In the genomic region with DNA sequence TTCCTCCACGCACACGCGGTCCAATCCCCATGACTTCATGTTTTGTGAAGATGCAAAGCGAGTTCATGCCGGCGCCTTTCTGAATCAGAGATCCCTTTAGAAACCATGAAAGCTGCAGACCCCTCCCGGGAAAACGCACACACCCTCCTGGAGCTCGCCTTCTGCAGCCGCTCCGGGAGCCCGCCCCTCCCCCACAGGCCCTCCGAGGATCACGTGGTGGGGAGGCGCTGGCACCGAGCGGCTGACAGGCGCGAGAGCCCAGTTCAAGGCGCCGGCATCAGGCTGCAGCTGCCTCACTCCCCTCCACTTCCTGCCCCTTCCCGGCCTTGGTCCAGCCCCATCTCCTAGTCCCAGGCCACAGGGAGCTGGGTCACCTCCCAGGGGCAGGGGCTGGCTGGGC, we compare ENCODE assay signal across 10 cellular contexts. TPM values are rescaled to one million over a fixed set of nuclear protein-coding genes. Genes with fewer than 3 reads are reported as not detected.
A peak's percentile ranks its signal among the peaks of the same experiment; 100 is the strongest.
DNase-seq lines count a peak whose midpoint lies in the region; ATAC-seq, FAIRE-seq and TF ChIP-seq lines count a peak whose summit lies in the region.
"Not testable (repeated sequence)": the region's sequence is repeated elsewhere in the genome, so short reads cannot be mapped to it uniquely, and the experiment has no call there.
"Had no signal": no experiment of that assay in that cellular context is flagged by ENCODE, and none has a peak within 500 bp of the region (broad histone marks: within the 10 kb centered on the region; RNA-seq: fewer than 3 reads in every experiment).

No MANE protein-coding gene starts in this region.

- H3K27me3 Mint-ChIP-seq in T-helper 17 cell: not testable (repeated sequence)
- peaks cover 34% of the 10 kb centered on the region for H3K27me3 Mint-ChIP-seq in activated naive CD4-positive, alpha-beta T cell treated with anti-CD3 and anti-CD28 coated beads, Interleukin-2, amount 10 ng/mL, durations not matched to agents 7 days and 5 days

- not testable (repeated sequence) for H3K9me3 Mint-ChIP-seq in activated naive CD4-positive, alpha-beta T cell treated with anti-CD3 and anti-CD28 coated beads, Interleukin-2, amount 10 ng/mL, durations not matched to agents 7 days and 5 days; stimulated activated effector memory CD8-positive, alpha-beta T cell treated with anti-CD3 and anti-CD28 coated beads, Interleukin-12 subunit alpha, Interleukin-12 subunit beta, amount 100 ng/mL, for 72 hours

- not testable (repeated sequence) for H3K36me3 ChIP-seq in HEK293 (ENCODE audit: control insufficient read depth in 2 of 2, insufficient read depth in 1 of 2, low read length in 2 of 2); keratinocyte (ENCODE audit: control insufficient read depth in 2 of 2, extremely low read depth in 1 of 2, insufficient read depth in 2 of 2, low read length in 2 of 2); neuron (ENCODE audit: insufficient read depth, low read length); aorta (ENCODE audit: control insufficient read depth in 1 of 2, insufficient read depth in 2 of 2, low read length in 1 of 2)

- intact Hi-C loops in aorta (cut with DNase I): not testable (repeated sequence)

- not testable (repeated sequence) for H3K4me2 ChIP-seq in keratinocyte (ENCODE audit: control insufficient read depth, extremely low read depth, insufficient read depth, low read depth, low read length)

- not testable (repeated sequence) for H3K36me3 Mint-ChIP-seq in T-helper 17 cell (ENCODE audit: low read depth); activated naive CD4-positive, alpha-beta T cell treated with anti-CD3 and anti-CD28 coated beads, Interleukin-2, amount 10 ng/mL, durations not matched to agents 7 days and 5 days; stimulated activated effector memory CD8-positive, alpha-beta T cell treated with anti-CD3 and anti-CD28 coated beads, Interleukin-12 subunit alpha, Interleukin-12 subunit beta, amount 100 ng/mL, for 72 hours

- peak; percentile 86 for FAIRE-seq in keratinocyte (lab: Jason Lieb, UNC)

- not testable (repeated sequence) for H3K27ac Mint-ChIP-seq in T-helper 17 cell; activated naive CD4-positive, alpha-beta T cell treated with anti-CD3 and anti-CD28 coated beads, Interleukin-2, amount 10 ng/mL, durations not matched to agents 7 days and 5 days; stimulated activated effector memory CD8-positive, alpha-beta T cell treated with anti-CD3 and anti-CD28 coated beads, Interleukin-12 subunit alpha, Interleukin-12 subunit beta, amount 100 ng/mL, for 72 hours

- not testable (repeated sequence) for H3K4me3 ChIP-seq in HEK293 (ENCODE audit: low read depth, low read length); keratinocyte (ENCODE audit: control insufficient read depth in 2 of 3, extremely low read depth in 1 of 3, insufficient read depth in 2 of 3, low read depth in 1 of 3, low read length in 3 of 3); aorta (ENCODE audit: low read length in 2 of 2)
- H3K4me3 ChIP-seq in neuron (ENCODE audit: low read length): peak overlapping the region; percentile 39

- not testable (repeated sequence) for DNase-seq in T-helper 17 cell; keratinocyte (ENCODE audit: low read depth, low spot score)
- DNase-seq in activated naive CD4-positive, alpha-beta T cell treated with anti-CD3 and anti-CD28 coated beads, Interleukin-2, amount 10 ng/mL, durations not matched to agents 7 days and 5 days: peak; percentile 51
- peak in 1 of 2 donors; percentile 57 for DNase-seq in stimulated activated effector memory CD8-positive, alpha-beta T cell treated with anti-CD3 and anti-CD28 coated beads, Interleukin-12 subunit alpha, Interleukin-12 subunit beta, amount 100 ng/mL, for 72 hours (ENCODE audit: low spot score in 2 of 2)
- DNase-seq in aorta: peak; percentile 65 to 89

- not testable (repeated sequence) for H2AFZ ChIP-seq in keratinocyte (ENCODE audit: control insufficient read depth, low read length); neuron (ENCODE audit: low read depth, low read length)

- dilution Hi-C loops in keratinocyte (cut with MboI; ENCODE audit: extremely low pct_ligation_motif_present, low sequenced_read_pairs): not testable (repeated sequence)

- not testable (repeated sequence) for H3K9me1 ChIP-seq in keratinocyte (ENCODE audit: control insufficient read depth, extremely low read depth, insufficient read depth, low read length)

- 0 to 1% methylated on average over 18 to 22 of the region's 22 CpGs for WGBS in aorta, 2 donors

- not testable (repeated sequence) for H3K27me3 ChIP-seq in keratinocyte (ENCODE audit: control insufficient read depth, extremely low read depth, insufficient read depth, low read length); neuron (ENCODE audit: insufficient read depth, low read length); aorta (ENCODE audit: control insufficient read depth in 1 of 2, insufficient read depth in 2 of 2, low read length in 1 of 2)

- CTCF ChIA-PET in HEK293 (lab: Yijun Ruan, JAX); activated naive CD4-positive, alpha-beta T cell treated with anti-CD3 and anti-CD28 coated beads, Interleukin-2, amount 10 ng/mL, durations not matched to agents 7 days and 5 days (lab: Charles Lee): not testable (repeated sequence)

- H3K4me1 Mint-ChIP-seq in T-helper 17 cell; activated naive CD4-positive, alpha-beta T cell treated with anti-CD3 and anti-CD28 coated beads, Interleukin-2, amount 10 ng/mL, durations not matched to agents 7 days and 5 days; stimulated activated effector memory CD8-positive, alpha-beta T cell treated with anti-CD3 and anti-CD28 coated beads, Interleukin-12 subunit alpha, Interleukin-12 subunit beta, amount 100 ng/mL, for 72 hours: not testable (repeated sequence)

- H3K27ac ChIP-seq in HEK293 (ENCODE audit: extremely low read depth, low read depth, low read length); keratinocyte (ENCODE audit: control insufficient read depth, insufficient read depth, low read length); aorta (ENCODE audit: low read depth in 1 of 2, low read length in 2 of 2): not testable (repeated sequence)

- not testable (repeated sequence) for H3K4me3 Mint-ChIP-seq in T-helper 17 cell; activated naive CD4-positive, alpha-beta T cell treated with anti-CD3 and anti-CD28 coated beads, Interleukin-2, amount 10 ng/mL, durations not matched to agents 7 days and 5 days
- H3K4me3 Mint-ChIP-seq in stimulated activated effector memory CD8-positive, alpha-beta T cell treated with anti-CD3 and anti-CD28 coated beads, Interleukin-12 subunit alpha, Interleukin-12 subunit beta, amount 100 ng/mL, for 72 hours: peak overlapping the region; percentile 68

- POLR2A ChIA-PET in HEK293 (lab: Yijun Ruan, JAX): not testable (repeated sequence)

- H4K20me1 ChIP-seq in keratinocyte (ENCODE audit: control insufficient read depth, extremely low read depth, insufficient read depth, low read length): not testable (repeated sequence)

- H3K9ac ChIP-seq in keratinocyte (ENCODE audit: control insufficient read depth, extremely low read depth, insufficient read depth, low read length): not testable (repeated sequence)

- not testable (repeated sequence) for H3K79me2 ChIP-seq in keratinocyte (ENCODE audit: control insufficient read depth, insufficient read depth, low read length)

- TF ChIP-seq CTCF in HEK293 (tag by site-specific recombination; IDR thresholded peaks at IDR 0.05); keratinocyte (optimal IDR thresholded peaks at IDR 0.05 in 1 of 3, IDR thresholded peaks at IDR 0.05 in 1 of 3, conservative IDR thresholded peaks at IDR 0.05 in 1 of 3; ENCODE audit: extremely low read depth in 1 of 3, insufficient read depth in 2 of 3, low read length in 3 of 3): not testable (repeated sequence)

- H3K9me3 ChIP-seq in HEK293 (ENCODE audit: control insufficient read depth, insufficient read depth, low read depth, low read length); T-helper 17 cell (ENCODE audit: control insufficient read depth, low read length, poor library complexity, severe bottlenecking); keratinocyte (ENCODE audit: control insufficient read depth, low read depth, low read length); neuron (ENCODE audit: low read length); aorta (ENCODE audit: control insufficient read depth, low read length): not testable (repeated sequence)

- not testable (repeated sequence) for H3K4me1 ChIP-seq in HEK293 (ENCODE audit: control insufficient read depth, insufficient read depth, low read length); keratinocyte (ENCODE audit: control insufficient read depth, extremely low read depth, insufficient read depth, low read length); neuron (ENCODE audit: insufficient read depth, low read length); aorta (ENCODE audit: control insufficient read depth in 1 of 2, insufficient read depth in 2 of 2, low read length in 2 of 2)

- ATAC-seq in T-helper 17 cell: peak; percentile 34
- peak; percentile 59 for ATAC-seq in esophagus mucosa
- ATAC-seq in stimulated activated effector memory CD8-positive, alpha-beta T cell treated with anti-CD3 and anti-CD28 coated beads, Interleukin-12 subunit alpha, Interleukin-12 subunit beta, amount 100 ng/mL, for 72 hours: peak; percentile 39
- ATAC-seq in aorta (ENCODE audit: low FRiP score): peak; percentile 72

RNA-seq across cellular contexts. Expression of gene ZDHHC11B, which starts 1.5 kb away (rescaled TPM):
- total RNA-seq in T-helper 17 cell: 10 to 100 TPM in 1 of 2 donors, 1 to 10 TPM in 1; 9.3 to 31.2 TPM
- total RNA-seq in esophagus mucosa: 7.0 TPM
- polyA plus RNA-seq in keratinocyte: 0.14 to 0.18 TPM in 2 of 3 replicates, not detected in the other
- polyA plus RNA-seq in keratinocyte (2011; ENCODE audit: low read depth): 0.16 TPM
- 0.12 and 0.16 TPM in 2 replicates for polyA plus RNA-seq in keratinocyte (2011; cell fraction: cytosol; rRNA removed)
- 2.4 and 3.1 TPM in 2 replicates for polyA plus RNA-seq in keratinocyte (2011; cell fraction: nucleus; rRNA removed)
- 0.38 and 1.1 TPM in 2 replicates for polyA plus RNA-seq in keratinocyte (2012; ENCODE audit: low replicate concordance)
- polyA minus RNA-seq in keratinocyte: 0.40 to 1.3 TPM in 2 of 3 replicates, not detected in the other
- not detected for polyA minus RNA-seq in keratinocyte (2011; cell fraction: cytosol; rRNA and poly(A)+ RNA removed)
- polyA minus RNA-seq in keratinocyte (2011; cell fraction: nucleus; rRNA and poly(A)+ RNA removed): 0.63 and 1.9 TPM in 2 replicates
- 10 to 100 TPM in 1 of 2 donors, 1 to 10 TPM in 1; 5.9 to 17.7 TPM for total RNA-seq in aorta
- polyA plus RNA-seq in aorta: 1 to 10 TPM; 2.0 to 4.5 TPM
- total RNA-seq: GM23248, LHCN-M2 had no signal
- polyA plus RNA-seq: GM23248 had no signal
